Comparison of ENCODE assay signal across 22 cellular contexts in genomic region chr11:120390585-120390922, GRCh38. TPM values are rescaled to one million over a fixed set of nuclear protein-coding genes. Genes with fewer than 3 reads are reported as not detected.
DNase-seq lines count a peak whose midpoint lies in the region; ATAC-seq, FAIRE-seq and TF ChIP-seq lines count a peak whose summit lies in the region.
"Had no signal": no experiment of that assay in that cellular context is flagged by ENCODE, and none has a peak within 500 bp of the region (broad histone marks: within the 10 kb centered on the region; RNA-seq: fewer than 3 reads in every experiment).

No MANE protein-coding gene starts in this region.

- CTCF ChIA-PET in PC-9 (lab: Charles Lee) (no interaction called here), WTC11 (lab: Charles Lee) (interaction anchor here (1.3 to 1.6 kb wide), 5 partner anchors 14 to 294 kb away, joined by 3 to 7 read pairs (median 4); partner anchors contain the start of gene ARHGEF12)

- H3K4me1 Mint-ChIP-seq in T-helper 2 cell treated with Interferon-gamma antibody and Interleukin-4, amounts not matched to agents 5 μg/mL and 100 μg/mL, for 36 hours (ENCODE audit: low read depth) = no peaks in the 10 kb centered on the region
- peaks cover 30% of the 10 kb centered on the region for H3K4me1 Mint-ChIP-seq in WTC11

- TF ChIP-seq RAD21 in neural cell (conservative IDR thresholded peaks at IDR 0.05) = no peak

- ATAC-seq in WTC11 (no peak), HG03442 (IDR thresholded peaks at IDR 0.05; ENCODE audit: unreplicated experiment) (no peak)

- dilution Hi-C loops in keratinocyte (cut with MboI; ENCODE audit: extremely low pct_ligation_motif_present, low sequenced_read_pairs) = no loop called here

- H3K4me1 ChIP-seq in PC-9 (replicated peaks; ENCODE audit: insufficient read depth) = peaks cover 20% of the 10 kb centered on the region
- peaks cover 34% of the 10 kb centered on the region for H3K4me1 ChIP-seq in keratinocyte (ENCODE audit: control insufficient read depth, extremely low read depth, insufficient read depth, low read length)

- H4K20me1 ChIP-seq in PC-9 (ENCODE audit: insufficient read depth) = peaks cover 9% of the 10 kb centered on the region; the same call in 1 of the 2 replicates
- peaks cover 4% of the 10 kb centered on the region for H4K20me1 ChIP-seq in keratinocyte (ENCODE audit: control insufficient read depth, extremely low read depth, insufficient read depth, low read length)
- peaks cover 7% of the 10 kb centered on the region for H4K20me1 ChIP-seq in neural cell (ENCODE audit: insufficient read depth)

- no peak overlapping the region for H3K27ac Mint-ChIP-seq in T-helper 2 cell treated with Interferon-gamma antibody and Interleukin-4, amounts not matched to agents 5 μg/mL and 100 μg/mL, for 36 hours
- H3K27ac Mint-ChIP-seq in WTC11 = no peak overlapping the region
- H3K27ac Mint-ChIP-seq: CD4-positive, alpha-beta memory T cell had no signal

- TF ChIP-seq CTCF in PC-9 (conservative IDR thresholded peaks at IDR 0.05) (no peak), keratinocyte (optimal IDR thresholded peaks at IDR 0.05 in 1 of 3, IDR thresholded peaks at IDR 0.05 in 1 of 3, conservative IDR thresholded peaks at IDR 0.05 in 1 of 3; ENCODE audit: extremely low read depth in 1 of 3, insufficient read depth in 2 of 3, low read length in 3 of 3) (no peak), neural cell (IDR thresholded peaks at IDR 0.05; ENCODE audit: poor library complexity, severe bottlenecking) (no peak), WTC11 (IDR thresholded peaks at IDR 0.05) (no peak)

- H3K9me2 ChIP-seq in PC-9 (ENCODE audit: insufficient read depth) (no peaks in the 10 kb centered on the region), neural cell (ENCODE audit: insufficient read depth, low read length) (no peaks in the 10 kb centered on the region)

- no peaks in the 10 kb centered on the region for H3K27me3 ChIP-seq in PC-9 (ENCODE audit: insufficient read depth, low read depth)
- H3K27me3 ChIP-seq in keratinocyte (ENCODE audit: control insufficient read depth, extremely low read depth, insufficient read depth, low read length) = no peaks in the 10 kb centered on the region
- no peaks in the 10 kb centered on the region for H3K27me3 ChIP-seq in neural cell (ENCODE audit: insufficient read depth, low read depth, low read length)
- H3K27me3 ChIP-seq: BLaER1 had no signal

- POLR2A ChIA-PET in PC-9 (lab: Charles Lee; ENCODE audit: unreplicated experiment) = interaction anchor here (0.6 to 0.7 kb wide), 2 partner anchors 18 to 35 kb away, joined by 3 to 4 read pairs; no protein-coding TSS in a partner anchor
- POLR2A ChIA-PET in WTC11 (lab: Charles Lee) = no interaction called here

- intact Hi-C loops in PC-9 (cut with micrococcal nuclease; ENCODE audit: unreplicated experiment) = no loop called here

- H3K9me3 ChIP-seq in PC-9 (ENCODE audit: insufficient read depth, low read depth) = peaks cover 5% of the 10 kb centered on the region; the same call in 1 of the 2 replicates
- no peaks in the 10 kb centered on the region for H3K9me3 ChIP-seq in keratinocyte (ENCODE audit: control insufficient read depth, low read depth, low read length)
- H3K9me3 ChIP-seq in neural cell (ENCODE audit: low read length) = no peaks in the 10 kb centered on the region

- H3K4me2 ChIP-seq in PC-9 = peak overlapping the region; percentile 15; the same call in 1 of the 2 replicates
- peak overlapping the region; percentile 62 for H3K4me2 ChIP-seq in keratinocyte (ENCODE audit: control insufficient read depth, extremely low read depth, insufficient read depth, low read depth, low read length)
- no peak overlapping the region for H3K4me2 ChIP-seq in neural cell (ENCODE audit: low read length)
- H3K4me2 ChIP-seq: BLaER1 had no signal

- H3K9me1 ChIP-seq in keratinocyte (ENCODE audit: control insufficient read depth, extremely low read depth, insufficient read depth, low read length) = no peaks in the 10 kb centered on the region

- H3K4me3 ChIP-seq in PC-9 = no peak overlapping the region
- H3K4me3 ChIP-seq in keratinocyte (ENCODE audit: control insufficient read depth in 2 of 3, extremely low read depth in 1 of 3, insufficient read depth in 2 of 3, low read depth in 1 of 3, low read length in 3 of 3) = no peak overlapping the region
- H3K4me3 ChIP-seq in neural cell (ENCODE audit: low read length) = peak overlapping the region; percentile 30
- H3K4me3 ChIP-seq: BLaER1 had no signal

- H3K36me3 Mint-ChIP-seq in T-helper 2 cell treated with Interferon-gamma antibody and Interleukin-4, amounts not matched to agents 5 μg/mL and 100 μg/mL, for 36 hours (ENCODE audit: low read depth) = no peaks in the 10 kb centered on the region
- peaks cover 13% of the 10 kb centered on the region for H3K36me3 Mint-ChIP-seq in WTC11

- FAIRE-seq in GM18507 (lab: Jason Lieb, UNC) (peak; percentile 47), keratinocyte (lab: Jason Lieb, UNC) (no peak)
- FAIRE-seq: A204.1, RCC 7860 had no signal

- no peak overlapping the region for H2AFZ ChIP-seq in PC-9
- H2AFZ ChIP-seq in keratinocyte (ENCODE audit: control insufficient read depth, low read length) = no peak overlapping the region
- no peak overlapping the region for H2AFZ ChIP-seq in neural cell (ENCODE audit: low read depth, low read length)

- H3K36me3 ChIP-seq in PC-9 (ENCODE audit: low read depth) (0 out of 2 replicates have a peak, but pooled peaks cover 3% of the 10 kb centered on the region), keratinocyte (ENCODE audit: control insufficient read depth in 2 of 2, extremely low read depth in 1 of 2, insufficient read depth in 2 of 2, low read length in 2 of 2) (peaks cover 0 to 3% of the 10 kb centered on the region in 2 experiments), neural cell (ENCODE audit: insufficient read depth, low read length) (peaks cover 3% of the 10 kb centered on the region)
- H3K36me3 ChIP-seq: BLaER1 had no signal

- TF ChIP-seq EP300 in neural cell (conservative IDR thresholded peaks at IDR 0.05; ENCODE audit: poor library complexity, severe bottlenecking) = no peak

- no peak overlapping the region for H3K9ac ChIP-seq in keratinocyte (ENCODE audit: control insufficient read depth, extremely low read depth, insufficient read depth, low read length)
- H3K9ac ChIP-seq in neural cell (ENCODE audit: low read length) = no peak overlapping the region
- H3K9ac ChIP-seq: BLaER1 had no signal

- no peak overlapping the region for H3K27ac ChIP-seq in PC-9
- no peak overlapping the region for H3K27ac ChIP-seq in keratinocyte (ENCODE audit: control insufficient read depth, insufficient read depth, low read length)
- no peak overlapping the region for H3K27ac ChIP-seq in neural cell (ENCODE audit: low read length)
- H3K27ac ChIP-seq: BLaER1 had no signal

- H3K9me3 Mint-ChIP-seq in T-helper 2 cell treated with Interferon-gamma antibody and Interleukin-4, amounts not matched to agents 5 μg/mL and 100 μg/mL, for 36 hours = no peaks in the 10 kb centered on the region
- H3K9me3 Mint-ChIP-seq in WTC11 = peaks cover 20% of the 10 kb centered on the region

- no peak overlapping the region for H3K4me3 Mint-ChIP-seq in T-helper 2 cell treated with Interferon-gamma antibody and Interleukin-4, amounts not matched to agents 5 μg/mL and 100 μg/mL, for 36 hours
- no peak overlapping the region for H3K4me3 Mint-ChIP-seq in WTC11
- H3K4me3 Mint-ChIP-seq: CD4-positive, alpha-beta memory T cell had no signal

- H3K79me2 ChIP-seq in PC-9 (ENCODE audit: low read depth) (peaks cover 96% of the 10 kb centered on the region), keratinocyte (ENCODE audit: control insufficient read depth, insufficient read depth, low read length) (peaks cover 51% of the 10 kb centered on the region), neural cell (replicated peaks; ENCODE audit: insufficient read depth, low read length) (peaks cover 98% of the 10 kb centered on the region)

- BruUV-seq in PC-9 (replicated peaks; lab: Mats Ljungman, UMichigan) = no TSS peak

- H3F3A ChIP-seq in PC-9 (ENCODE audit: insufficient read depth, low read depth) = peaks cover 6% of the 10 kb centered on the region; the same call in 1 of the 2 replicates
- H3F3A ChIP-seq in neural cell (ENCODE audit: insufficient read depth, low read length, poor library complexity, severe bottlenecking) = peaks cover 3% of the 10 kb centered on the region

- H3K27me3 Mint-ChIP-seq in T-helper 2 cell treated with Interferon-gamma antibody and Interleukin-4, amounts not matched to agents 5 μg/mL and 100 μg/mL, for 36 hours (ENCODE audit: low read depth) = peaks cover 29% of the 10 kb centered on the region
- no peaks in the 10 kb centered on the region for H3K27me3 Mint-ChIP-seq in WTC11 (ENCODE audit: low read depth)

- DNase-seq in GM18507 (ENCODE audit: extremely low spot score, insufficient read length, low read depth) (no peak), PC-9 (no peak), keratinocyte (ENCODE audit: low read depth, low spot score) (no peak), foreskin melanocyte (no peak), WTC11 (ENCODE audit: low spot score) (no peak)
- no peak for DNase-seq in T-helper 2 cell treated with Interferon-gamma antibody and Interleukin-4, amounts not matched to agents 5 μg/mL and 100 μg/mL, for 36 hours (ENCODE audit: low spot score)
- DNase-seq: CD4-positive, alpha-beta memory T cell; EL; H7; Kasumi-1; MM.1S; NCI-H1092; NCI-H1436 treated with DMSO at 0.1 percent for 48 hours; NCI-H2029; NCI-H2171; NCI-H526; Right ventricle myocardium superior had no signal

TF ChIP-seq in WTC11, 78 proteins besides CTCF, POLR2A, EP300 and RAD21 (continues in another document):
- TF ChIP-seq ZNF671 (CRISPR knock-in tag; IDR thresholded peaks at IDR 0.05) (no peak), MYBL2 (CRISPR knock-in tag; IDR thresholded peaks at IDR 0.05) (no peak)
- TF ChIP-seq, protein P1, sequence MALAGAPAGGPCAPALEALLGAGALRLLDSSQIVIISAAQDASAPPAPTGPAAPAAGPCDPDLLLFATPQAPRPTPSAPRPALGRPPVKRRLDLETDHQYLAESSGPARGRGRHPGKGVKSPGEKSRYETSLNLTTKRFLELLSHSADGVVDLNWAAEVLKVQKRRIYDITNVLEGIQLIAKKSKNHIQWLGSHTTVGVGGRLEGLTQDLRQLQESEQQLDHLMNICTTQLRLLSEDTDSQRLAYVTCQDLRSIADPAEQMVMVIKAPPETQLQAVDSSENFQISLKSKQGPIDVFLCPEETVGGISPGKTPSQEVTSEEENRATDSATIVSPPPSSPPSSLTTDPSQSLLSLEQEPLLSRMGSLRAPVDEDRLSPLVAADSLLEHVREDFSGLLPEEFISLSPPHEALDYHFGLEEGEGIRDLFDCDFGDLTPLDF (CRISPR knock-in tag; IDR thresholded peaks at IDR 0.05) = no peak

RNA-seq across cellular contexts. Expression of gene ARHGEF12, which starts 54.3 kb away (rescaled TPM):
- total RNA-seq in PC-9 (2021) = 61.5 and 76.5 TPM in 2 replicates
- polyA plus RNA-seq in keratinocyte = 22.1 to 28.8 TPM (median 25.3 TPM) in 3 replicates
- polyA plus RNA-seq in keratinocyte (2011; ENCODE audit: low read depth) = 60.7 TPM
- 19.6 and 29.9 TPM in 2 replicates for polyA plus RNA-seq in keratinocyte (2011; cell fraction: cytosol; rRNA removed)
- 32.0 and 36.7 TPM in 2 replicates for polyA plus RNA-seq in keratinocyte (2011; cell fraction: nucleus; rRNA removed)
- polyA plus RNA-seq in keratinocyte (2012; ENCODE audit: low replicate concordance) = 23.3 and 31.8 TPM in 2 replicates
- polyA minus RNA-seq in keratinocyte = 31.0 to 127 TPM (median 68.3 TPM) in 3 replicates
- 47.2 TPM for polyA minus RNA-seq in keratinocyte (2011; cell fraction: cytosol; rRNA and poly(A)+ RNA removed)
- 61.3 and 130 TPM in 2 replicates for polyA minus RNA-seq in keratinocyte (2011; cell fraction: nucleus; rRNA and poly(A)+ RNA removed)
- polyA plus RNA-seq in neural cell = 93.4 and 95.9 TPM in 2 replicates
- polyA minus RNA-seq in neural cell = 366 and 427 TPM in 2 replicates
- total RNA-seq in WTC11 (2021) = 32.0 to 35.8 TPM (median 32.2 TPM) in 3 replicates
